ENCODE assay signal across 14 cellular contexts in the genomic region with DNA sequence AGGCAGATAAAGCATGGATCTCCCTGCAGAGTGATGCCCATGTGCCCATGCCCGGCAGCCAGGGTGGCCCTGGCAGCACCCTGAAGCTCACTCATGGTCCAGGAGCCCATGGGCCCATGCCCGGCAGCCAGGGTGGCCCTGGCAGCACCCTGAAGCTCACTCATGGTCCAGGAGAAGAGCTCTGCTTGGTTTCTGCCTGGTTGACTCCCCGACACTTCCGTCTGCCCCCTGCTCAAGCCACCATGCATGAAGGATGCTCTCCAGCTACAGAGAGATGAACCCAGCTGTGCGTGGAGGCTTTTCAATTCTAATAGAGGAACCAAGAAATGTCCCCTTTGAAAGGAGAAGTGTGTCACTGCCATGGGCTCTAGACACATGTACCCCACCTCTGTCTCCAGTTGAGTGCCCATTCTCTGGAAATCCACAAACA. TPM values are rescaled to one million over a fixed set of nuclear protein-coding genes. Genes with fewer than 3 reads are reported as not detected.
DNase-seq lines count a peak whose midpoint lies in the region; ATAC-seq, FAIRE-seq and TF ChIP-seq lines count a peak whose summit lies in the region.
"Had no signal": no experiment of that assay in that cellular context is flagged by ENCODE, and none has a peak within 500 bp of the region (broad histone marks: within the 10 kb centered on the region; RNA-seq: fewer than 3 reads in every experiment).

No MANE protein-coding gene starts in this region.

- H3K4me1 ChIP-seq in GM12878 (ENCODE audit: control insufficient read depth, insufficient read depth, low read length) = peaks cover 51% of the 10 kb centered on the region
- no peaks in the 10 kb centered on the region for H3K4me1 ChIP-seq in osteoblast (ENCODE audit: insufficient read depth, low read length)

- H3K27ac ChIP-seq in GM12878 (ENCODE audit: control insufficient read depth, insufficient read depth) = peak overlapping the region; percentile 42; the same call in 1 of the 2 replicates
- no peak overlapping the region for H3K27ac ChIP-seq in osteoblast (ENCODE audit: low read depth, low read length)
- H3K27ac ChIP-seq: epithelial cell of prostate, SK-N-MC, skin epidermis had no signal

- intact Hi-C loops in GM12878 (cut with micrococcal nuclease; ENCODE audit: unreplicated experiment) = loop anchor here (2.0 kb wide), 1 partner anchor 25 kb away; no protein-coding TSS in a partner anchor

- H4K20me1 ChIP-seq in GM12878 (ENCODE audit: control insufficient read depth, insufficient read depth) = no peaks in the 10 kb centered on the region
- H4K20me1 ChIP-seq in osteoblast (ENCODE audit: insufficient read depth, low read length) = no peaks in the 10 kb centered on the region

- CTCF ChIA-PET in GM12878 (lab: Yijun Ruan, JAX) = interaction anchor here (0.8 to 14.6 kb wide), 14 partner anchors 9 to 111 kb away, joined by 3 to 632 read pairs (median 4); no protein-coding TSS in a partner anchor

- H3K4me3 ChIP-seq in GM12878 (no peak overlapping the region), osteoblast (ENCODE audit: insufficient read depth, low read length) (no peak overlapping the region)
- H3K4me3 ChIP-seq: SK-N-MC, skin epidermis had no signal

- peak overlapping the region; percentile 65 for H3K4me2 ChIP-seq in GM12878 (ENCODE audit: control insufficient read depth, insufficient read depth)
- no peak overlapping the region for H3K4me2 ChIP-seq in osteoblast (ENCODE audit: insufficient read depth, low read length)

- 0% methylated on average over 5 of the region's 5 CpGs for WGBS in GM12878 (ENCODE audit: insufficient coverage, insufficient replicate concordance, low lambda C conversion rate, missing lambda C conversion rate)

- no TSS peak for BruUV-seq in GM12878 (replicated peaks; lab: Mats Ljungman, UMichigan)

- in situ Hi-C loops in GM12878 (cut with MboI) = no loop called here

- H2AFZ ChIP-seq in GM12878 (ENCODE audit: control insufficient read depth, low read depth, low read length) (no peak overlapping the region), osteoblast (ENCODE audit: low read length) (no peak overlapping the region)

- RAD21 ChIA-PET in GM12878 (lab: Charles Lee; ENCODE audit: unreplicated experiment) = interaction anchor here (0.7 to 6.9 kb wide), 21 partner anchors 9 to 188 kb away, joined by 3 to 87 read pairs (median 5); a partner anchor contains a TSS

- TF ChIP-seq CTCF in GM12878 (IDR thresholded peaks at IDR 0.05 in 2 of 3, conservative IDR thresholded peaks at IDR 0.05 in 1 of 3; ENCODE audit: control insufficient read depth in 2 of 3, extremely low read depth in 1 of 3, insufficient read depth in 1 of 3, low read depth in 3 of 3, low read length in 3 of 3) = no peak
- TF ChIP-seq CTCF in osteoblast (IDR thresholded peaks at IDR 0.05; ENCODE audit: extremely low read depth, low read depth, low read length) = no peak

- SMC1A ChIA-PET in GM12878 (lab: Charles Lee; ENCODE audit: uncharacterized antibody, unreplicated experiment) = interaction anchor here (0.7 to 4.5 kb wide), 15 partner anchors 9 to 111 kb away, joined by 3 to 93 read pairs (median 4); a partner anchor contains a TSS

- POLR2A ChIA-PET in GM12878 (lab: Charles Lee) = interaction anchor here (0.9 to 1.9 kb wide), 5 partner anchors 12 to 57 kb away, joined by 3 to 13 read pairs (median 7); no protein-coding TSS in a partner anchor

- H3K36me3 ChIP-seq in GM12878 (ENCODE audit: control insufficient read depth in 2 of 2, insufficient read depth in 2 of 2, low read length in 1 of 2) (no peaks in the 10 kb centered on the region), osteoblast (ENCODE audit: insufficient read depth, low read length) (no peaks in the 10 kb centered on the region)

- no peak for TF ChIP-seq RAD21 in GM12878 (IDR thresholded peaks at IDR 0.05; ENCODE audit: insufficient read depth, low read depth, low read length)

- peak; percentile 96 for FAIRE-seq in GM12878 (lab: Jason Lieb, UNC)

- ATAC-seq in GM18511 (IDR thresholded peaks at IDR 0.05; ENCODE audit: unreplicated experiment) = peak; percentile 81
- peak; percentile 70 for ATAC-seq in GM21381 (IDR thresholded peaks at IDR 0.05; ENCODE audit: unreplicated experiment)
- peak; percentile 65 for ATAC-seq in HG03095 (IDR thresholded peaks at IDR 0.05; ENCODE audit: unreplicated experiment)
- peak; percentile 72 for ATAC-seq in GM12878

- H3K79me2 ChIP-seq in GM12878 (ENCODE audit: control insufficient read depth, insufficient read depth, low read length) (no peaks in the 10 kb centered on the region), osteoblast (ENCODE audit: insufficient read depth, low read length) (no peaks in the 10 kb centered on the region)

- H3K27me3 ChIP-seq in GM12878 (replicated peaks in 1 of 2; ENCODE audit: control insufficient read depth in 2 of 2, insufficient read depth in 2 of 2, low read length in 1 of 2) (no peaks in the 10 kb centered on the region), osteoblast (ENCODE audit: insufficient read depth, low read length) (peaks cover 6% of the 10 kb centered on the region)

- TF ChIP-seq EP300 in GM12878 (IDR thresholded peaks at IDR 0.05; ENCODE audit: borderline replicate concordance in 1 of 2, control insufficient read depth in 1 of 2, low read depth in 2 of 2, low read length in 2 of 2) = no peak

- H3K9ac ChIP-seq in GM12878 (ENCODE audit: control insufficient read depth, insufficient read depth, low read length) = no peak overlapping the region

- TF ChIP-seq POLR2A in GM12878 (IDR thresholded peaks at IDR 0.05; ENCODE audit: low read depth, low read length) = no peak

- DNase-seq in GM12878 (ENCODE audit: low read depth, low spot score) = peak; percentile 52
- DNase-seq in activated CD4-positive, alpha-beta T cell treated with anti-CD3 and anti-CD28 coated beads for 4 hours = no peak
- DNase-seq in stimulated activated CD4-positive, alpha-beta T cell treated with anti-CD3 and anti-CD28 coated beads, Interleukin-4, amount 100 ng/mL, for 1 hour = no peak
- DNase-seq in NCI-H1092 treated with DMSO at 0.1 percent for 48 hours (lab: John Stamatoyannopoulos, UW) = no peak
- no peak for DNase-seq in osteoblast (ENCODE audit: insufficient read length, low spot score, missing footprints)
- DNase-seq: IMR-90; naive thymus-derived CD8-positive, alpha-beta T cell; NCI-H226 had no signal

- no peaks in the 10 kb centered on the region for H3K9me3 ChIP-seq in GM12878 (replicated peaks; ENCODE audit: control insufficient read depth, insufficient read depth, low read length)
- no peaks in the 10 kb centered on the region for H3K9me3 ChIP-seq in osteoblast (ENCODE audit: low read depth, low read length)

RNA-seq across cellular contexts. Expression of a gene that starts 8.7 kb away (rescaled TPM):
- total RNA-seq in GM12878 (2013; cell fraction: nucleolus; rRNA removed) = not detected in 2 replicates
- total RNA-seq in GM12878 (2014; rRNA removed) (66.1 and 72.0 TPM in 2 replicates), GM12878 (2014; rRNA removed; fragmentation: Illumina TruSeq; extraction: Trizol) (54.8 and 54.9 TPM in 2 replicates), GM12878 (2021) (33.1 and 39.5 TPM in 2 replicates), osteoblast (not detected in 2 replicates)
- polyA plus RNA-seq in GM12878 (2011; ENCODE audit: low read depth) = 5.6 TPM
- polyA plus RNA-seq in GM12878 (2011; rRNA removed) (0.92 and 1.2 TPM in 2 replicates), GM12878 (2014; fragmentation: Illumina TruSeq; extraction: Trizol) (26.2 and 55.9 TPM in 2 replicates), GM12878 (2014; fragmentation: Nextera tagmentation; extraction: Ambion mirVana) (10 to 100 TPM; 26.4 to 31.2 TPM), GM12878 (2014; rRNA removed) (84.9 and 107 TPM in 2 replicates), GM12878 (2016; fragmentation: Nextera tagmentation; extraction: Ambion mirVana) (10 to 100 TPM; 28.3 to 35.2 TPM)
- polyA plus RNA-seq in GM12878 (2011; cell fraction: cytosol; rRNA removed) = 2.1 and 2.4 TPM in 2 replicates
- polyA plus RNA-seq in GM12878 (2011; cell fraction: nucleus; rRNA removed) = 0.59 and 1.1 TPM in 2 replicates
- polyA plus RNA-seq in GM12878 (2012) = 7.4 and 18.5 TPM in 2 replicates
- polyA minus RNA-seq in GM12878 (2011; rRNA and poly(A)+ RNA removed) = not detected in 2 replicates
- not detected in 2 replicates for polyA minus RNA-seq in GM12878 (2011; cell fraction: cytosol; rRNA and poly(A)+ RNA removed)
- not detected in 2 replicates for polyA minus RNA-seq in GM12878 (2011; cell fraction: nucleus; rRNA and poly(A)+ RNA removed)
- total RNA-seq: IMR-90; naive thymus-derived CD8-positive, alpha-beta T cell had no signal
- polyA plus RNA-seq: IMR-90; naive thymus-derived CD8-positive, alpha-beta T cell had no signal

RNA-seq across cellular contexts. Expression of a gene that starts 33.9 kb away (rescaled TPM):
- total RNA-seq in GM12878 (2013; cell fraction: nucleolus; rRNA removed) = 39.4 and 45.1 TPM in 2 replicates
- total RNA-seq in GM12878 (2014; rRNA removed) = 54.3 and 55.0 TPM in 2 replicates
- total RNA-seq in GM12878 (2014; rRNA removed; fragmentation: Illumina TruSeq; extraction: Trizol) = 43.0 and 46.2 TPM in 2 replicates
- 51.4 and 53.3 TPM in 2 replicates for total RNA-seq in GM12878 (2021)
- polyA plus RNA-seq in GM12878 (2011; ENCODE audit: low read depth) = 24.8 TPM
- polyA plus RNA-seq in GM12878 (2011; rRNA removed) = 42.0 and 50.0 TPM in 2 replicates
- polyA plus RNA-seq in GM12878 (2011; cell fraction: cytosol; rRNA removed) = 50.9 and 54.3 TPM in 2 replicates
- polyA plus RNA-seq in GM12878 (2011; cell fraction: nucleus; rRNA removed) = 33.6 and 36.6 TPM in 2 replicates
- 23.6 and 29.3 TPM in 2 replicates for polyA plus RNA-seq in GM12878 (2012)
- polyA plus RNA-seq in GM12878 (2014; fragmentation: Illumina TruSeq; extraction: Trizol) = 53.6 and 59.0 TPM in 2 replicates
- polyA plus RNA-seq in GM12878 (2014; fragmentation: Nextera tagmentation; extraction: Ambion mirVana) = 100 to 1,000 TPM; 118 to 150 TPM
- polyA plus RNA-seq in GM12878 (2014; rRNA removed) = 44.8 and 52.7 TPM in 2 replicates
- polyA plus RNA-seq in GM12878 (2016; fragmentation: Nextera tagmentation; extraction: Ambion mirVana) = 10 to 100 TPM; 90.9 to 92.2 TPM
- 34.0 and 37.7 TPM in 2 replicates for polyA minus RNA-seq in GM12878 (2011; rRNA and poly(A)+ RNA removed)
- 8.7 and 12.7 TPM in 2 replicates for polyA minus RNA-seq in GM12878 (2011; cell fraction: cytosol; rRNA and poly(A)+ RNA removed)
- 12.8 and 15.7 TPM in 2 replicates for polyA minus RNA-seq in GM12878 (2011; cell fraction: nucleus; rRNA and poly(A)+ RNA removed)
- total RNA-seq in osteoblast = 39.8 and 45.1 TPM in 2 replicates

RNA-seq across cellular contexts. Expression of a gene that starts 34.0 kb away (rescaled TPM):
- total RNA-seq in GM12878 (2013; cell fraction: nucleolus; rRNA removed) = 53.1 and 55.9 TPM in 2 replicates
- total RNA-seq in GM12878 (2014; rRNA removed) (50.3 and 51.3 TPM in 2 replicates), GM12878 (2014; rRNA removed; fragmentation: Illumina TruSeq; extraction: Trizol) (40.1 and 43.0 TPM in 2 replicates), GM12878 (2021) (35.2 and 42.7 TPM in 2 replicates), osteoblast (38.6 and 39.8 TPM in 2 replicates)
- polyA plus RNA-seq in GM12878 (2011; ENCODE audit: low read depth) = 26.5 TPM
- polyA plus RNA-seq in GM12878 (2011; rRNA removed) (52.6 and 64.7 TPM in 2 replicates), GM12878 (2014; fragmentation: Illumina TruSeq; extraction: Trizol) (55.9 and 56.5 TPM in 2 replicates), GM12878 (2014; fragmentation: Nextera tagmentation; extraction: Ambion mirVana) (10 to 100 TPM; 24.1 to 32.7 TPM), GM12878 (2014; rRNA removed) (48.9 and 57.9 TPM in 2 replicates), GM12878 (2016; fragmentation: Nextera tagmentation; extraction: Ambion mirVana) (10 to 100 TPM; 69.7 to 79.7 TPM)
- polyA plus RNA-seq in GM12878 (2011; cell fraction: cytosol; rRNA removed) = 71.8 TPM in 2 replicates
- 86.9 and 120 TPM in 2 replicates for polyA plus RNA-seq in GM12878 (2011; cell fraction: nucleus; rRNA removed)
- polyA plus RNA-seq in GM12878 (2012) = 26.2 and 31.8 TPM in 2 replicates
- polyA minus RNA-seq in GM12878 (2011; rRNA and poly(A)+ RNA removed) = 48.5 and 55.0 TPM in 2 replicates
- 14.0 and 23.3 TPM in 2 replicates for polyA minus RNA-seq in GM12878 (2011; cell fraction: cytosol; rRNA and poly(A)+ RNA removed)
- 22.1 and 29.3 TPM in 2 replicates for polyA minus RNA-seq in GM12878 (2011; cell fraction: nucleus; rRNA and poly(A)+ RNA removed)

RNA-seq across cellular contexts. Expression of a gene that starts 41.0 kb away (rescaled TPM):
- 17.2 and 19.8 TPM in 2 replicates for total RNA-seq in GM12878 (2013; cell fraction: nucleolus; rRNA removed)
- total RNA-seq in GM12878 (2014; rRNA removed) = 0.68 and 1.1 TPM in 2 replicates
- 0.31 and 0.41 TPM in 2 replicates for total RNA-seq in GM12878 (2014; rRNA removed; fragmentation: Illumina TruSeq; extraction: Trizol)
- total RNA-seq in GM12878 (2021) = 0.77 and 1.2 TPM in 2 replicates
- 0.16 TPM for polyA plus RNA-seq in GM12878 (2011; ENCODE audit: low read depth)
- polyA plus RNA-seq in GM12878 (2011; rRNA removed) = 0.59 and 1.2 TPM in 2 replicates
- polyA plus RNA-seq in GM12878 (2011; cell fraction: cytosol; rRNA removed) = 1.5 and 1.9 TPM in 2 replicates
- 2.1 and 2.6 TPM in 2 replicates for polyA plus RNA-seq in GM12878 (2011; cell fraction: nucleus; rRNA removed)
- 0.16 and 0.38 TPM in 2 replicates for polyA plus RNA-seq in GM12878 (2012)
- polyA plus RNA-seq in GM12878 (2014; fragmentation: Illumina TruSeq; extraction: Trizol) = 0.48 and 0.60 TPM in 2 replicates
- polyA plus RNA-seq in GM12878 (2014; fragmentation: Nextera tagmentation; extraction: Ambion mirVana) = under 1 TPM; 0.03 to 0.05 TPM
- 0.63 and 1.2 TPM in 2 replicates for polyA plus RNA-seq in GM12878 (2014; rRNA removed)
- polyA plus RNA-seq in GM12878 (2016; fragmentation: Nextera tagmentation; extraction: Ambion mirVana) = under 1 TPM; 0.16 to 0.18 TPM
- 1.4 and 2.1 TPM in 2 replicates for polyA minus RNA-seq in GM12878 (2011; rRNA and poly(A)+ RNA removed)
- polyA minus RNA-seq in GM12878 (2011; cell fraction: cytosol; rRNA and poly(A)+ RNA removed) = 0.40 and 0.94 TPM in 2 replicates
- 0.60 and 0.77 TPM in 2 replicates for polyA minus RNA-seq in GM12878 (2011; cell fraction: nucleus; rRNA and poly(A)+ RNA removed)
- total RNA-seq in osteoblast = under 0.01 TPM in 1 of 2 replicates, not detected in the other
- total RNA-seq: naive thymus-derived CD8-positive, alpha-beta T cell had no signal
- polyA plus RNA-seq: naive thymus-derived CD8-positive, alpha-beta T cell had no signal

RNA-seq across cellular contexts. Expression of a gene that starts 49.2 kb away (rescaled TPM):
- 42.8 and 61.6 TPM in 2 replicates for total RNA-seq in GM12878 (2013; cell fraction: nucleolus; rRNA removed)
- 78.7 and 88.8 TPM in 2 replicates for total RNA-seq in GM12878 (2014; rRNA removed)
- total RNA-seq in GM12878 (2014; rRNA removed; fragmentation: Illumina TruSeq; extraction: Trizol) = 44.1 and 45.0 TPM in 2 replicates
- 45.0 and 46.5 TPM in 2 replicates for total RNA-seq in GM12878 (2021)
- 34.8 TPM for polyA plus RNA-seq in GM12878 (2011; ENCODE audit: low read depth)
- 60.6 and 93.0 TPM in 2 replicates for polyA plus RNA-seq in GM12878 (2011; rRNA removed)
- polyA plus RNA-seq in GM12878 (2011; cell fraction: cytosol; rRNA removed) = 102 and 130 TPM in 2 replicates
- 110 and 118 TPM in 2 replicates for polyA plus RNA-seq in GM12878 (2011; cell fraction: nucleus; rRNA removed)
- polyA plus RNA-seq in GM12878 (2012) = 46.6 and 54.1 TPM in 2 replicates
- 52.2 and 59.5 TPM in 2 replicates for polyA plus RNA-seq in GM12878 (2014; fragmentation: Illumina TruSeq; extraction: Trizol)
- 10 to 100 TPM; 26.9 to 40.2 TPM for polyA plus RNA-seq in GM12878 (2014; fragmentation: Nextera tagmentation; extraction: Ambion mirVana)
- 70.0 and 77.6 TPM in 2 replicates for polyA plus RNA-seq in GM12878 (2014; rRNA removed)
- 10 to 100 TPM; 56.6 to 59.0 TPM for polyA plus RNA-seq in GM12878 (2016; fragmentation: Nextera tagmentation; extraction: Ambion mirVana)
- 104 and 124 TPM in 2 replicates for polyA minus RNA-seq in GM12878 (2011; rRNA and poly(A)+ RNA removed)
- 28.5 and 32.4 TPM in 2 replicates for polyA minus RNA-seq in GM12878 (2011; cell fraction: cytosol; rRNA and poly(A)+ RNA removed)
- 46.9 and 65.8 TPM in 2 replicates for polyA minus RNA-seq in GM12878 (2011; cell fraction: nucleus; rRNA and poly(A)+ RNA removed)
- total RNA-seq in osteoblast = 95.2 and 97.8 TPM in 2 replicates
